9 cellular contexts compared by ENCODE assay signal in genomic region chr5:174773371-174773770, GRCh38. TPM values are rescaled to one million over a fixed set of nuclear protein-coding genes. Genes with fewer than 3 reads are reported as not detected.
"Had no signal": no experiment of that assay in that cellular context is flagged by ENCODE, and none has a peak within 500 bp of the region (broad histone marks: within the 10 kb centered on the region; RNA-seq: fewer than 3 reads in every experiment).

No MANE protein-coding gene starts in this region.

- H3K9me3 ChIP-seq: HAP-1 had no signal

- H3K27ac ChIP-seq: GM23248, HL-60 had no signal

- DNase-seq: GM23248, GOT3, H7, HFFc6, KBM-7 had no signal

- H3K36me3 ChIP-seq: HAP-1 had no signal

- H3K4me3 ChIP-seq: GM23248, HAP-1 had no signal

- H2AFZ ChIP-seq: GM23248 had no signal

- FAIRE-seq: HepG2 had no signal

RNA-seq across cellular contexts. Expression of gene MSX2, which starts 49.0 kb away (rescaled TPM):
- total RNA-seq: HepG2, HFFc6 had no signal
- polyA plus RNA-seq: HepG2, IgD-negative memory B cell had no signal
